In genomic region chr2:240996834-240997140, GRCh38 we compare ENCODE assay signal across 17 cellular contexts. TPM values are rescaled to one million over a fixed set of nuclear protein-coding genes. Genes with fewer than 3 reads are reported as not detected.
DNase-seq lines count a peak whose midpoint lies in the region; ATAC-seq and TF ChIP-seq lines count a peak whose summit lies in the region.
"Had no signal": no experiment of that assay in that cellular context is flagged by ENCODE, and none has a peak within 500 bp of the region (broad histone marks: within the 10 kb centered on the region; RNA-seq: fewer than 3 reads in every experiment).

No MANE protein-coding gene starts in this region.

- H3K4me3 ChIP-seq in endodermal cell (ENCODE audit: low read length) (no peak overlapping the region), upper lobe of left lung (no peak overlapping the region)
- H3K4me3 ChIP-seq: A549 had no signal

- intact Hi-C loops in activated naive CD4-positive, alpha-beta T cell treated with anti-CD3 and anti-CD28 coated beads for 36 hours (cut with micrococcal nuclease), result no loop called here

- TF ChIP-seq CTCF in endodermal cell (conservative IDR thresholded peaks at IDR 0.05), result no peak
- no peak for TF ChIP-seq CTCF in osteocyte (IDR thresholded peaks at IDR 0.05)
- TF ChIP-seq CTCF in upper lobe of left lung (IDR thresholded peaks at IDR 0.05), result no peak

- H3K27me3 ChIP-seq in endodermal cell (ENCODE audit: control insufficient read depth, insufficient read depth, low read length, poor library complexity, severe bottlenecking) (peaks cover 46% of the 10 kb centered on the region), upper lobe of left lung (no peaks in the 10 kb centered on the region)

- H3K36me3 Mint-ChIP-seq in activated naive CD4-positive, alpha-beta T cell treated with anti-CD3 and anti-CD28 coated beads for 36 hours (ENCODE audit: low read depth), result no peaks in the 10 kb centered on the region
- no peaks in the 10 kb centered on the region for H3K36me3 Mint-ChIP-seq in endodermal cell (ENCODE audit: low read depth)
- H3K36me3 Mint-ChIP-seq in osteocyte (ENCODE audit: unreplicated experiment), result peaks cover 2% of the 10 kb centered on the region
- H3K36me3 Mint-ChIP-seq: activated CD8-positive, alpha-beta memory T cell treated with anti-CD3 and anti-CD28 coated beads, Interleukin-2, amount 10 ng/mL, durations not matched to agents 7 days and 5 days; activated naive CD4-positive, alpha-beta T cell treated with anti-CD3 and anti-CD28 coated beads, Interleukin-2, amount 10 ng/mL, durations not matched to agents 7 days and 5 days; memory B cell had no signal

- TF ChIP-seq EP300 in upper lobe of left lung (IDR thresholded peaks at IDR 0.05), result no peak

- H3K4me1 Mint-ChIP-seq in activated naive CD4-positive, alpha-beta T cell treated with anti-CD3 and anti-CD28 coated beads for 36 hours (ENCODE audit: low read depth), result peaks cover 14% of the 10 kb centered on the region
- peaks cover 1% of the 10 kb centered on the region for H3K4me1 Mint-ChIP-seq in endodermal cell
- H3K4me1 Mint-ChIP-seq in osteocyte (ENCODE audit: unreplicated experiment), result peaks cover 35% of the 10 kb centered on the region

- H3K9ac ChIP-seq in endodermal cell (ENCODE audit: extremely low read depth, low read length, poor library complexity, severe bottlenecking), result no peak overlapping the region
- H3K9ac ChIP-seq: SK-N-SH had no signal

- no peak for TF ChIP-seq POLR2A in upper lobe of left lung (IDR thresholded peaks at IDR 0.05)

- H3K36me3 ChIP-seq in endodermal cell (ENCODE audit: control insufficient read depth, insufficient read depth, low read length) (no peaks in the 10 kb centered on the region), upper lobe of left lung (peaks cover 0 to 5% (median 0%) of the 10 kb centered on the region in 4 donors)
- H3K36me3 ChIP-seq: neutrophil had no signal

- H3K9me3 Mint-ChIP-seq in activated naive CD4-positive, alpha-beta T cell treated with anti-CD3 and anti-CD28 coated beads for 36 hours, result no peaks in the 10 kb centered on the region
- H3K9me3 Mint-ChIP-seq in endodermal cell, result no peaks in the 10 kb centered on the region
- H3K9me3 Mint-ChIP-seq in osteocyte (ENCODE audit: unreplicated experiment), result no peaks in the 10 kb centered on the region
- H3K9me3 Mint-ChIP-seq: activated naive CD4-positive, alpha-beta T cell treated with anti-CD3 and anti-CD28 coated beads, Interleukin-2, amount 10 ng/mL, durations not matched to agents 7 days and 5 days; memory B cell had no signal

- H3K9me3 ChIP-seq in endodermal cell (ENCODE audit: control insufficient read depth, low read length) (no peaks in the 10 kb centered on the region), upper lobe of left lung (no peaks in the 10 kb centered on the region)
- H3K9me3 ChIP-seq: A549, neutrophil, SK-N-SH had no signal

- H3K27ac ChIP-seq in endodermal cell (ENCODE audit: low read depth, low read length), result no peak overlapping the region
- peak overlapping the region in 3 of 4 donors; percentile 89 for H3K27ac ChIP-seq in upper lobe of left lung
- H3K27ac ChIP-seq: A549, neutrophil had no signal

- no peaks in the 10 kb centered on the region for H3K4me1 ChIP-seq in endodermal cell (ENCODE audit: control insufficient read depth, insufficient read depth, low read length)
- peaks cover 34 to 56% (median 49%) of the 10 kb centered on the region in 4 donors for H3K4me1 ChIP-seq in upper lobe of left lung

- H3K27ac Mint-ChIP-seq in activated naive CD4-positive, alpha-beta T cell treated with anti-CD3 and anti-CD28 coated beads for 36 hours, result no peak overlapping the region
- no peak overlapping the region for H3K27ac Mint-ChIP-seq in endodermal cell
- no peak overlapping the region for H3K27ac Mint-ChIP-seq in osteocyte (ENCODE audit: unreplicated experiment)
- H3K27ac Mint-ChIP-seq: activated CD8-positive, alpha-beta memory T cell treated with anti-CD3 and anti-CD28 coated beads, Interleukin-2, amount 10 ng/mL, durations not matched to agents 7 days and 5 days; activated naive CD4-positive, alpha-beta T cell treated with anti-CD3 and anti-CD28 coated beads, Interleukin-2, amount 10 ng/mL, durations not matched to agents 7 days and 5 days; memory B cell had no signal

- WGBS in endodermal cell (ENCODE audit: insufficient coverage in 1 of 2, insufficient read length in 1 of 2), 2 experiments, result 86 to 95% methylated on average over 9 to 13 of the region's 13 CpGs
- WGBS in upper lobe of left lung, 2 donors, result 77 to 88% methylated on average over 5 to 11 of the region's 13 CpGs

- ATAC-seq in upper lobe of left lung (ENCODE audit: low FRiP score in 2 of 2), result no peak
- ATAC-seq: A549; activated CD8-positive, alpha-beta memory T cell treated with anti-CD3 and anti-CD28 coated beads, Interleukin-2, amount 10 ng/mL, durations not matched to agents 7 days and 5 days had no signal

- no peak overlapping the region for H3K4me3 Mint-ChIP-seq in activated naive CD4-positive, alpha-beta T cell treated with anti-CD3 and anti-CD28 coated beads for 36 hours
- no peak overlapping the region for H3K4me3 Mint-ChIP-seq in endodermal cell
- no peak overlapping the region for H3K4me3 Mint-ChIP-seq in osteocyte (ENCODE audit: unreplicated experiment)
- H3K4me3 Mint-ChIP-seq: activated CD8-positive, alpha-beta memory T cell treated with anti-CD3 and anti-CD28 coated beads, Interleukin-2, amount 10 ng/mL, durations not matched to agents 7 days and 5 days had no signal

- H3K27me3 Mint-ChIP-seq in activated naive CD4-positive, alpha-beta T cell treated with anti-CD3 and anti-CD28 coated beads for 36 hours (ENCODE audit: low read depth), result peaks cover 20% of the 10 kb centered on the region
- peaks cover 28% of the 10 kb centered on the region for H3K27me3 Mint-ChIP-seq in endodermal cell (ENCODE audit: insufficient read depth)
- H3K27me3 Mint-ChIP-seq in osteocyte (ENCODE audit: unreplicated experiment), result peaks cover 11% of the 10 kb centered on the region

- DNase-seq in activated naive CD4-positive, alpha-beta T cell treated with anti-CD3 and anti-CD28 coated beads for 36 hours, result peak; percentile 1
- no peak for DNase-seq in activated naive CD4-positive, alpha-beta T cell treated with anti-CD3 and anti-CD28 coated beads, Interleukin-2, amount 50 U/mL, for 16 hours
- peak; percentile 43 for DNase-seq in endodermal cell
- peak; percentile 71 for DNase-seq in osteocyte (ENCODE audit: extremely low spot score, unreplicated experiment)
- peak in 1 of 2 donors; percentile 20 for DNase-seq in upper lobe of left lung
- no peak for DNase-seq in A172 (ENCODE audit: low spot score)
- no peak for DNase-seq in MV-4-11 (lab: John Stamatoyannopoulos, UW)
- DNase-seq in SIG-M5 (lab: John Stamatoyannopoulos, UW), result no peak
- DNase-seq: activated CD8-positive, alpha-beta memory T cell treated with anti-CD3 and anti-CD28 coated beads, Interleukin-2, amount 10 ng/mL, durations not matched to agents 7 days and 5 days; activated naive CD4-positive, alpha-beta T cell treated with anti-CD3 and anti-CD28 coated beads, Interleukin-2, amount 10 ng/mL, durations not matched to agents 7 days and 5 days; central memory CD4-positive, alpha-beta T cell; foreskin melanocyte; NCI-H146; SK-N-SH had no signal

- CTCF ChIA-PET in activated naive CD4-positive, alpha-beta T cell treated with anti-CD3 and anti-CD28 coated beads for 36 hours (lab: Charles Lee), result no interaction called here

RNA-seq across cellular contexts. Expression of gene SNED1, which starts 1.6 kb away (rescaled TPM):
- under 1 TPM; 0.35 to 0.60 TPM for total RNA-seq in activated naive CD4-positive, alpha-beta T cell treated with anti-CD3 and anti-CD28 coated beads for 36 hours
- 1 to 10 TPM in 1 of 2 donors, under 1 TPM in 1; 0.66 to 4.5 TPM for total RNA-seq in endodermal cell
- 0.96 TPM for polyA plus RNA-seq in endodermal cell (2013, experiment 1 of 2)
- polyA plus RNA-seq in endodermal cell (2013, experiment 2 of 2), result 0.25 TPM
- 17.6 and 19.4 TPM in 2 replicates for total RNA-seq in osteocyte
- total RNA-seq in upper lobe of left lung, result 100 to 1,000 TPM in 1 of 6 donors, 10 to 100 TPM in 5; 26.0 to 189 (median 38.9) TPM
- 2.5 and 5.2 TPM in 2 replicates for total RNA-seq in A172 (2014; rRNA removed; shearing (Covaris generic))

Comparison
In these comparisons a context has a peak if more than half of its experiments do, and no peak if none do; other contexts are left out.
1. DNase-seq: peak in activated naive CD4-positive, alpha-beta T cell treated with anti-CD3 and anti-CD28 coated beads for 36 hours (single experiment), endodermal cell (single experiment) and osteocyte (single experiment); none in activated naive CD4-positive, alpha-beta T cell treated with anti-CD3 and anti-CD28 coated beads, Interleukin-2, amount 50 U/mL, for 16 hours (single experiment), A172 (single experiment), MV-4-11 (single experiment) and SIG-M5 (single experiment).